Comparison of ENCODE assay signal across 8 cellular contexts in the genomic region with DNA sequence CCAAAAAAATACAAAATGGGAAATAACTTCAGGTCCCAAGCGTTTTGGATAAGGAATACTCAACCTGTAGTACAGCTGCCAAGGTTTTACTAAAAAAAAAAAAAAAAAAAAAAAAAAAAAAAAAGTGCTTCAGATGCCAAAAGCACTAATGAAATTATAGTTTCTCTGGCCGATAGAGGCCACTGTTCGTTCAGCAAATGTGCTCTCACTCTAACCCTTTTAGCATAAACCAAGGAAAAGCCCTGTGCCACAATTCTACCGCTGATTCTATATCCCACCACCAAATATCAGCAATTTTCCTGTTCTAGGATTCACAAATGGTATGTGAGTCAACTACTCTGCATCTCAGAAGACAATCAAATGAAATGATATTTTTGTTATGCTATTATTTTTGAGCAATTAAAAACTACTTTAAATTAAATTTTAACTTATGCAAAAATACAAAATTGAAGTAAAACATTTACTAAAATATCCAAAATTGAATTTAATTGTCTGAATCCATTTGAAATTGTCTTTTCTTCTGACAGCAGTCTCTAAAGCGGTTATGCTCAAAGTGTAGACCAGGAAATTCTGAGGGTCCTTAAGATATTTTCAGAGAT.
DNase-seq lines count a peak whose midpoint lies in the region; ATAC-seq and TF ChIP-seq lines count a peak whose summit lies in the region.

No MANE protein-coding gene starts in this region.

- no peak overlapping the region for H4K8ac ChIP-seq in IMR-90 (ENCODE audit: low read depth in 2 of 2, low read length in 2 of 2)

- no peak overlapping the region for H3K14ac ChIP-seq in IMR-90 (replicated peaks; ENCODE audit: low read depth, low read length)

- no peak overlapping the region for H3K4me2 ChIP-seq in IMR-90 (ENCODE audit: low read depth, low read length)

- BruUV-seq in IMR-90 (replicated peaks; lab: Mats Ljungman, UMichigan), result no TSS peak

- H3K23ac ChIP-seq in IMR-90 (ENCODE audit: low read depth, low read length), result no peak overlapping the region

- H2BK20ac ChIP-seq in IMR-90 (ENCODE audit: low read depth, low read length), result no peak overlapping the region

- H2BK5ac ChIP-seq in IMR-90 (ENCODE audit: low read depth, low read length, poor library complexity, severe bottlenecking), result no peak overlapping the region

- H2AK9ac ChIP-seq in IMR-90 (replicated peaks; ENCODE audit: low read depth, low read length, poor library complexity), result no peak overlapping the region

- H3K4ac ChIP-seq in IMR-90 (ENCODE audit: low read depth, low read length), result no peak overlapping the region

- no peak overlapping the region for H2BK120ac ChIP-seq in IMR-90 (ENCODE audit: low read depth, low read length)

- peaks cover 6% of the 10 kb centered on the region for H3K36me3 ChIP-seq in IMR-90 (ENCODE audit: control insufficient read depth, insufficient read depth, low read length)

- TF ChIP-seq CTCF in IMR-90 (conservative IDR thresholded peaks at IDR 0.05; ENCODE audit: low read depth, low read length), result peak; percentile 67

- peak; percentile 81 for TF ChIP-seq RAD21 in IMR-90 (IDR thresholded peaks at IDR 0.05; ENCODE audit: low read length)

- H3K36me3 Mint-ChIP-seq in naive thymus-derived CD8-positive, alpha-beta T cell, result peaks cover 16 to 57% (median 28%) of the 10 kb centered on the region in 3 donors

- H3K56ac ChIP-seq in IMR-90 (ENCODE audit: extremely low read depth, insufficient read depth, low read length), result no peak overlapping the region

- intact Hi-C loops in IMR-90 (cut with micrococcal nuclease), result loop anchor here (1.0 to 10.0 kb wide), 6 partner anchors 86 to 580 kb away; partner anchors contain the start of gene FYB1

- peaks cover 8% of the 10 kb centered on the region for H3K4me1 Mint-ChIP-seq in stimulated activated naive CD8-positive, alpha-beta T cell treated with anti-CD3 and anti-CD28 coated beads, Interleukin-15, amount 100 ng/mL, for 72 hours
- H3K4me1 Mint-ChIP-seq in naive thymus-derived CD8-positive, alpha-beta T cell, result peaks cover 12 to 37% (median 20%) of the 10 kb centered on the region in 4 donors

- no peak overlapping the region for H4K91ac ChIP-seq in IMR-90 (ENCODE audit: insufficient read depth, low read depth, low read length)

- no peak overlapping the region for H3K4me3 ChIP-seq in IMR-90 (ENCODE audit: insufficient read depth, low read depth, low read length)

- peaks cover 0 to 5% of the 10 kb centered on the region in 2 donors for H3K9me3 Mint-ChIP-seq in stimulated activated naive CD8-positive, alpha-beta T cell treated with anti-CD3 and anti-CD28 coated beads, Interleukin-15, amount 100 ng/mL, for 72 hours
- peaks cover 0 to 2% (median 0%) of the 10 kb centered on the region in 9 donors for H3K9me3 Mint-ChIP-seq in naive thymus-derived CD8-positive, alpha-beta T cell

- no peaks in the 10 kb centered on the region for H3K27me3 ChIP-seq in IMR-90 (ENCODE audit: control insufficient read depth, insufficient read depth, low read length)

- in situ Hi-C loops in IMR-90 (cut with MboI; ENCODE audit: low sequenced_read_pairs), result no loop called here

- no peaks in the 10 kb centered on the region for H3K27me3 Mint-ChIP-seq in stimulated activated naive CD8-positive, alpha-beta T cell treated with anti-CD3 and anti-CD28 coated beads, Interleukin-15, amount 100 ng/mL, for 72 hours
- H3K27me3 Mint-ChIP-seq in naive thymus-derived CD8-positive, alpha-beta T cell, result no peaks in the 10 kb centered on the region

- no peak overlapping the region for H2AFZ ChIP-seq in IMR-90 (replicated peaks; ENCODE audit: low read length, poor library complexity)

- H4K5ac ChIP-seq in IMR-90 (ENCODE audit: low read depth, low read length), result no peak overlapping the region

- H3K9me3 ChIP-seq in IMR-90 (ENCODE audit: control insufficient read depth, insufficient read depth, low read length), result no peaks in the 10 kb centered on the region

- H2BK15ac ChIP-seq in IMR-90 (ENCODE audit: low read depth, low read length), result no peak overlapping the region

- no peaks in the 10 kb centered on the region for H4K20me1 ChIP-seq in IMR-90 (ENCODE audit: insufficient read depth, low read length)

- POLR2A ChIA-PET in IMR-90 (lab: Charles Lee; ENCODE audit: unreplicated experiment), result interaction anchor here (0.6 kb wide), 1 partner anchor 522 kb away, joined by 3 read pairs; no protein-coding TSS in a partner anchor
- POLR2A ChIA-PET in naive thymus-derived CD8-positive, alpha-beta T cell (lab: Charles Lee), result interaction anchor here (0.6 kb wide), 1 partner anchor 12 kb away, joined by 3 read pairs; no protein-coding TSS in a partner anchor

- no peak overlapping the region for H3K4me3 Mint-ChIP-seq in stimulated activated naive CD8-positive, alpha-beta T cell treated with anti-CD3 and anti-CD28 coated beads, Interleukin-15, amount 100 ng/mL, for 72 hours
- no peak overlapping the region for H3K4me3 Mint-ChIP-seq in naive thymus-derived CD8-positive, alpha-beta T cell

- TF ChIP-seq POLR2A in IMR-90 (IDR thresholded peaks at IDR 0.05; ENCODE audit: low read depth, low read length), result no peak

- H3K27ac Mint-ChIP-seq in stimulated activated naive CD8-positive, alpha-beta T cell treated with anti-CD3 and anti-CD28 coated beads, Interleukin-15, amount 100 ng/mL, for 72 hours, result no peak overlapping the region
- no peak overlapping the region for H3K27ac Mint-ChIP-seq in naive thymus-derived CD8-positive, alpha-beta T cell

- H3K9me1 ChIP-seq in IMR-90 (ENCODE audit: insufficient read depth, low read length), result no peaks in the 10 kb centered on the region

- no peak overlapping the region for H3K9ac ChIP-seq in IMR-90 (ENCODE audit: low read depth, low read length)

- no peak overlapping the region for H3K18ac ChIP-seq in IMR-90 (ENCODE audit: low read depth, low read length)

- no peaks in the 10 kb centered on the region for H3K4me1 ChIP-seq in IMR-90 (ENCODE audit: control insufficient read depth, insufficient read depth, low read length)

- WGBS in IMR-90 (ENCODE audit: extremely low coverage in 2 of 2, insufficient read length in 1 of 2), 2 experiments, result no CpG with 5 or more reads among the region's 5 CpGs

- no peak for ATAC-seq in stimulated activated naive CD8-positive, alpha-beta T cell treated with anti-CD3 and anti-CD28 coated beads, Interleukin-15, Interleukin-2, amounts not matched to agents 100 U/mL and 50 U/mL, for 24 hours
- no peak for ATAC-seq in stimulated activated naive CD8-positive, alpha-beta T cell treated with anti-CD3 and anti-CD28 coated beads, Interleukin-15, amount 100 ng/mL, for 72 hours
- ATAC-seq in IMR-90 (ENCODE audit: low read depth), result peak; percentile 63
- ATAC-seq in naive thymus-derived CD8-positive, alpha-beta T cell, result peak; percentile 46 to 53
- no peak for ATAC-seq in GM18867 (IDR thresholded peaks at IDR 0.05; ENCODE audit: unreplicated experiment)
- ATAC-seq in HG02571 (IDR thresholded peaks at IDR 0.05; ENCODE audit: unreplicated experiment), result no peak

- DNase-seq in stimulated activated naive CD8-positive, alpha-beta T cell treated with anti-CD3 and anti-CD28 coated beads, Interleukin-15, Interleukin-2, amounts not matched to agents 100 U/mL and 50 U/mL, for 24 hours, result peak; percentile 12
- DNase-seq in stimulated activated naive CD8-positive, alpha-beta T cell treated with anti-CD3 and anti-CD28 coated beads, Interleukin-15, amount 100 ng/mL, for 72 hours, result no peak
- DNase-seq in IMR-90 (peak; percentile 76), SHP77 treated with DMSO at 0.1 percent for 48 hours (lab: John Stamatoyannopoulos, UW) (peak; percentile 30), fibroblast of gingiva (ENCODE audit: low read depth) (peak; percentile 66)
- peak in 9 of 10 donors; percentile 8 to 62 (median 36) for DNase-seq in naive thymus-derived CD8-positive, alpha-beta T cell

- dilution Hi-C loops in IMR-90 (cut with HindIII; ENCODE audit: low sequenced_read_pairs, unreplicated experiment), result no loop called here

- no peak overlapping the region for H2AK5ac ChIP-seq in IMR-90 (ENCODE audit: low read depth, low read length)

- CTCF ChIA-PET in IMR-90 (lab: Yijun Ruan, JAX), result interaction anchor here (0.6 to 0.7 kb wide), 3 partner anchors 196 to 1742 kb away, joined by 3 to 4 read pairs (median 4); no protein-coding TSS in a partner anchor

- no peak overlapping the region for H3K27ac ChIP-seq in IMR-90 (ENCODE audit: insufficient read depth, low read length)

- peaks cover 0 to 23% of the 10 kb centered on the region in 2 experiments; a peak in 2 of 4 replicates for H3K79me1 ChIP-seq in IMR-90 (ENCODE audit: low read depth in 1 of 2, low read length in 2 of 2)

TF ChIP-seq in IMR-90, 13 proteins besides CTCF, POLR2A, EP300 and RAD21:
- TF ChIP-seq SMC3 (IDR thresholded peaks at IDR 0.05; ENCODE audit: low read depth, low read length) (peak; percentile 54; the same call in 1 of the 2 replicates), CHD1 (IDR thresholded peaks at IDR 0.05; ENCODE audit: low read depth, low read length) (no peak)

Comparison
In these comparisons a context has a peak if more than half of its experiments do, and no peak if none do; other contexts are left out.
1. DNase-seq: peak in stimulated activated naive CD8-positive, alpha-beta T cell treated with anti-CD3 and anti-CD28 coated beads, Interleukin-15, Interleukin-2, amounts not matched to agents 100 U/mL and 50 U/mL, for 24 hours (single experiment), IMR-90 (single experiment), SHP77 treated with DMSO at 0.1 percent for 48 hours (single experiment), fibroblast of gingiva (single experiment) and naive thymus-derived CD8-positive, alpha-beta T cell (9 of 10); none in stimulated activated naive CD8-positive, alpha-beta T cell treated with anti-CD3 and anti-CD28 coated beads, Interleukin-15, amount 100 ng/mL, for 72 hours (0 of 2).
2. ATAC-seq: peak in IMR-90 (single experiment) and naive thymus-derived CD8-positive, alpha-beta T cell (2 of 2); none in stimulated activated naive CD8-positive, alpha-beta T cell treated with anti-CD3 and anti-CD28 coated beads, Interleukin-15, Interleukin-2, amounts not matched to agents 100 U/mL and 50 U/mL, for 24 hours (single experiment), stimulated activated naive CD8-positive, alpha-beta T cell treated with anti-CD3 and anti-CD28 coated beads, Interleukin-15, amount 100 ng/mL, for 72 hours (single experiment), GM18867 (single experiment) and HG02571 (single experiment).